In the genomic region with DNA sequence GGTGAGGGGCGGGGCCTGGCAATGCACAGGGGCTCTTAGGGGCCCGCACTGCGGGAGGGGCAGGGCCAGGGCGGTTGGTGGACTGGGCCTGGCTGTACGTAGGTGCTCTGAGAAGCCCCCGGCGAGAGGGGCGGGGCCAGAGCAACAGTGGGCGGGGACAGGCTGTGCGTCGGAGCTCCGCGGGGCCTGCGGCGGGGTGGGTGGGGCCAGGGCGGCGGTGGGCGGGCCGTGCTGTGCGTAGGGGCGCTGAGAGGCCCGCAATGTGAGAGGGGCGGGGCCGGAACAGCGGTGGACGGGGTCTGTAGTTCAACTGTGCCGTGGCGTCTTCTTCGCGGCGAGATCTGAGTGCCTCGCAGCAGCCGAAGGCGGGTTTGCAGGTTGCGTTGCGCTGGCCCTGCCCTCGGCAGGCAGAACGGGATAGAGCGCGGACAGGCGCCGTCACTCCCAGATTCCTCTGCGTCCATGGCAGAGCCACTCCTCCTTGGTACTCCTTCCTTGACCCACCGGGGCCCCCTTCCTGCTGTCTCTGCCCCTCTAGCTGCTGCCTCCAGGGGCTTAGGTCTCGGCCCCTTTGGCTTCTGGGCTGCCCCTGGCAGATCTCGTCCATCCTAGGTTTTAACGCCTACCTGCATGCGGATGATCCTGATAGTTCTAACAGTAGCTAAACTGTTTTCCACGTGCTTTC, we compare ENCODE assay signal across 1 cellular context.
TF ChIP-seq lines count a peak whose summit lies in the region.

No MANE protein-coding gene starts in this region.

TF ChIP-seq in HEK293, 187 proteins besides CTCF, POLR2A, EP300 and RAD21 (continued from another document and continues in another):
- TF ChIP-seq ZNF843 (tag by site-specific recombination; IDR thresholded peaks at IDR 0.05) (peak; percentile 60), ZNF600 (tag by site-specific recombination; IDR thresholded peaks at IDR 0.05) (peak; percentile 99), ZBTB1 (tag by site-specific recombination; IDR thresholded peaks at IDR 0.05) (0 out of 2 replicates have a peak, but pooled peaks have one; percentile 19), GLIS2 (tag by site-specific recombination; IDR thresholded peaks at IDR 0.05) (peak; percentile 98), ZNF610 (tag by site-specific recombination; IDR thresholded peaks at IDR 0.05; ENCODE audit: borderline replicate concordance) (peak; percentile 91), ZXDB (tag by site-specific recombination; IDR thresholded peaks at IDR 0.05) (peak; percentile 96), ZNF658 (tag by site-specific recombination; IDR thresholded peaks at IDR 0.05) (no peak), SP3 (tag by site-specific recombination; IDR thresholded peaks at IDR 0.05) (peak; percentile 97), ZNF155 (tag by site-specific recombination; IDR thresholded peaks at IDR 0.05) (no peak), ZNF184 (tag by site-specific recombination; IDR thresholded peaks at IDR 0.05) (no peak), ZFP37 (tag by site-specific recombination; IDR thresholded peaks at IDR 0.05) (peak; percentile 96), ZIC2 (tag by site-specific recombination; IDR thresholded peaks at IDR 0.05) (peak; percentile 46), ZNF792 (tag by site-specific recombination; IDR thresholded peaks at IDR 0.05) (peak; percentile 54; the same call in 1 of the 2 replicates), KLF8 (tag by site-specific recombination; IDR thresholded peaks at IDR 0.05) (peak; percentile 97), ZNF354C (tag by site-specific recombination; IDR thresholded peaks at IDR 0.05; ENCODE audit: borderline replicate concordance, low read depth) (no peak), ZNF571 (tag by site-specific recombination; IDR thresholded peaks at IDR 0.05) (no peak), ZNF501 (tag by site-specific recombination; IDR thresholded peaks at IDR 0.05) (peak; percentile 93), ZNF311 (tag by site-specific recombination; IDR thresholded peaks at IDR 0.05; ENCODE audit: borderline replicate concordance) (no peak), ZNF175 (tag by site-specific recombination; IDR thresholded peaks at IDR 0.05) (no peak), TRIM28 (IDR thresholded peaks at IDR 0.05; ENCODE audit: borderline replicate concordance, low read length) (no peak), ZNF146 (tag by site-specific recombination; IDR thresholded peaks at IDR 0.05) (no peak; the same call in 1 of the 2 replicates), ZNF394 (tag by site-specific recombination; IDR thresholded peaks at IDR 0.05; ENCODE audit: borderline replicate concordance) (0 out of 2 replicates have a peak, but pooled peaks have one; percentile 45), KLF9 (tag by site-specific recombination; IDR thresholded peaks at IDR 0.05; ENCODE audit: low read depth) (peak; percentile 99), ZNF426 (tag by site-specific recombination; IDR thresholded peaks at IDR 0.05) (no peak), ZNF660 (tag by site-specific recombination; IDR thresholded peaks at IDR 0.05) (peak; percentile 76), ZNF221 (tag by site-specific recombination; IDR thresholded peaks at IDR 0.05; ENCODE audit: borderline replicate concordance) (no peak; the same call in 1 of the 2 replicates), ZNF324 (tag by site-specific recombination; IDR thresholded peaks at IDR 0.05) (peak; percentile 62; the same call in 1 of the 2 replicates), ZNF560 (tag by site-specific recombination; IDR thresholded peaks at IDR 0.05; ENCODE audit: borderline replicate concordance) (no peak), ZNF785 (tag by site-specific recombination; IDR thresholded peaks at IDR 0.05) (no peak), ZBTB20 (tag by site-specific recombination; IDR thresholded peaks at IDR 0.05) (peak; percentile 99)
- TF ChIP-seq, protein P1, sequence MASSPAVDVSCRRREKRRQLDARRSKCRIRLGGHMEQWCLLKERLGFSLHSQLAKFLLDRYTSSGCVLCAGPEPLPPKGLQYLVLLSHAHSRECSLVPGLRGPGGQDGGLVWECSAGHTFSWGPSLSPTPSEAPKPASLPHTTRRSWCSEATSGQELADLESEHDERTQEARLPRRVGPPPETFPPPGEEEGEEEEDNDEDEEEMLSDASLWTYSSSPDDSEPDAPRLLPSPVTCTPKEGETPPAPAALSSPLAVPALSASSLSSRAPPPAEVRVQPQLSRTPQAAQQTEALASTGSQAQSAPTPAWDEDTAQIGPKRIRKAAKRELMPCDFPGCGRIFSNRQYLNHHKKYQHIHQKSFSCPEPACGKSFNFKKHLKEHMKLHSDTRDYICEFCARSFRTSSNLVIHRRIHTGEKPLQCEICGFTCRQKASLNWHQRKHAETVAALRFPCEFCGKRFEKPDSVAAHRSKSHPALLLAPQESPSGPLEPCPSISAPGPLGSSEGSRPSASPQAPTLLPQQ (tag by site-specific recombination; IDR thresholded peaks at IDR 0.05), result peak; percentile 44; the same call in 1 of the 2 replicates
- TF ChIP-seq, protein P2, sequence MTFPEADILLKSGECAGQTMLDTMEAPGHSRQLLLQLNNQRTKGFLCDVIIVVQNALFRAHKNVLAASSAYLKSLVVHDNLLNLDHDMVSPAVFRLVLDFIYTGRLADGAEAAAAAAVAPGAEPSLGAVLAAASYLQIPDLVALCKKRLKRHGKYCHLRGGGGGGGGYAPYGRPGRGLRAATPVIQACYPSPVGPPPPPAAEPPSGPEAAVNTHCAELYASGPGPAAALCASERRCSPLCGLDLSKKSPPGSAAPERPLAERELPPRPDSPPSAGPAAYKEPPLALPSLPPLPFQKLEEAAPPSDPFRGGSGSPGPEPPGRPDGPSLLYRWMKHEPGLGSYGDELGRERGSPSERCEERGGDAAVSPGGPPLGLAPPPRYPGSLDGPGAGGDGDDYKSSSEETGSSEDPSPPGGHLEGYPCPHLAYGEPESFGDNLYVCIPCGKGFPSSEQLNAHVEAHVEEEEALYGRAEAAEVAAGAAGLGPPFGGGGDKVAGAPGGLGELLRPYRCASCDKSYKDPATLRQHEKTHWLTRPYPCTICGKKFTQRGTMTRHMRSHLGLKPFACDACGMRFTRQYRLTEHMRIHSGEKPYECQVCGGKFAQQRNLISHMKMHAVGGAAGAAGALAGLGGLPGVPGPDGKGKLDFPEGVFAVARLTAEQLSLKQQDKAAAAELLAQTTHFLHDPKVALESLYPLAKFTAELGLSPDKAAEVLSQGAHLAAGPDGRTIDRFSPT (tag by site-specific recombination; IDR thresholded peaks at IDR 0.05), result peak; percentile 78
- TF ChIP-seq, protein P3, sequence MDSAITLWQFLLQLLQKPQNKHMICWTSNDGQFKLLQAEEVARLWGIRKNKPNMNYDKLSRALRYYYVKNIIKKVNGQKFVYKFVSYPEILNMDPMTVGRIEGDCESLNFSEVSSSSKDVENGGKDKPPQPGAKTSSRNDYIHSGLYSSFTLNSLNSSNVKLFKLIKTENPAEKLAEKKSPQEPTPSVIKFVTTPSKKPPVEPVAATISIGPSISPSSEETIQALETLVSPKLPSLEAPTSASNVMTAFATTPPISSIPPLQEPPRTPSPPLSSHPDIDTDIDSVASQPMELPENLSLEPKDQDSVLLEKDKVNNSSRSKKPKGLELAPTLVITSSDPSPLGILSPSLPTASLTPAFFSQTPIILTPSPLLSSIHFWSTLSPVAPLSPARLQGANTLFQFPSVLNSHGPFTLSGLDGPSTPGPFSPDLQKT (IDR thresholded peaks at IDR 0.05; ENCODE audit: borderline replicate concordance, low read depth, low read length), result no peak
- TF ChIP-seq, protein P4, sequence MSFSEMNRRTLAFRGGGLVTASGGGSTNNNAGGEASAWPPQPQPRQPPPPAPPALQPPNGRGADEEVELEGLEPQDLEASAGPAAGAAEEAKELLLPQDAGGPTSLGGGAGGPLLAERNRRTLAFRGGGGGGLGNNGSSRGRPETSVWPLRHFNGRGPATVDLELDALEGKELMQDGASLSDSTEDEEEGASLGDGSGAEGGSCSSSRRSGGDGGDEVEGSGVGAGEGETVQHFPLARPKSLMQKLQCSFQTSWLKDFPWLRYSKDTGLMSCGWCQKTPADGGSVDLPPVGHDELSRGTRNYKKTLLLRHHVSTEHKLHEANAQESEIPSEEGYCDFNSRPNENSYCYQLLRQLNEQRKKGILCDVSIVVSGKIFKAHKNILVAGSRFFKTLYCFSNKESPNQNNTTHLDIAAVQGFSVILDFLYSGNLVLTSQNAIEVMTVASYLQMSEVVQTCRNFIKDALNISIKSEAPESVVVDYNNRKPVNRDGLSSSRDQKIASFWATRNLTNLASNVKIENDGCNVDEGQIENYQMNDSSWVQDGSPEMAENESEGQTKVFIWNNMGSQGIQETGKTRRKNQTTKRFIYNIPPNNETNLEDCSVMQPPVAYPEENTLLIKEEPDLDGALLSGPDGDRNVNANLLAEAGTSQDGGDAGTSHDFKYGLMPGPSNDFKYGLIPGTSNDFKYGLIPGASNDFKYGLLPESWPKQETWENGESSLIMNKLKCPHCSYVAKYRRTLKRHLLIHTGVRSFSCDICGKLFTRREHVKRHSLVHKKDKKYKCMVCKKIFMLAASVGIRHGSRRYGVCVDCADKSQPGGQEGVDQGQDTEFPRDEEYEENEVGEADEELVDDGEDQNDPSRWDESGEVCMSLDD (tag by site-specific recombination; IDR thresholded peaks at IDR 0.05), result peak; percentile 85; the same call in 1 of the 2 replicates
- TF ChIP-seq, protein P5, sequence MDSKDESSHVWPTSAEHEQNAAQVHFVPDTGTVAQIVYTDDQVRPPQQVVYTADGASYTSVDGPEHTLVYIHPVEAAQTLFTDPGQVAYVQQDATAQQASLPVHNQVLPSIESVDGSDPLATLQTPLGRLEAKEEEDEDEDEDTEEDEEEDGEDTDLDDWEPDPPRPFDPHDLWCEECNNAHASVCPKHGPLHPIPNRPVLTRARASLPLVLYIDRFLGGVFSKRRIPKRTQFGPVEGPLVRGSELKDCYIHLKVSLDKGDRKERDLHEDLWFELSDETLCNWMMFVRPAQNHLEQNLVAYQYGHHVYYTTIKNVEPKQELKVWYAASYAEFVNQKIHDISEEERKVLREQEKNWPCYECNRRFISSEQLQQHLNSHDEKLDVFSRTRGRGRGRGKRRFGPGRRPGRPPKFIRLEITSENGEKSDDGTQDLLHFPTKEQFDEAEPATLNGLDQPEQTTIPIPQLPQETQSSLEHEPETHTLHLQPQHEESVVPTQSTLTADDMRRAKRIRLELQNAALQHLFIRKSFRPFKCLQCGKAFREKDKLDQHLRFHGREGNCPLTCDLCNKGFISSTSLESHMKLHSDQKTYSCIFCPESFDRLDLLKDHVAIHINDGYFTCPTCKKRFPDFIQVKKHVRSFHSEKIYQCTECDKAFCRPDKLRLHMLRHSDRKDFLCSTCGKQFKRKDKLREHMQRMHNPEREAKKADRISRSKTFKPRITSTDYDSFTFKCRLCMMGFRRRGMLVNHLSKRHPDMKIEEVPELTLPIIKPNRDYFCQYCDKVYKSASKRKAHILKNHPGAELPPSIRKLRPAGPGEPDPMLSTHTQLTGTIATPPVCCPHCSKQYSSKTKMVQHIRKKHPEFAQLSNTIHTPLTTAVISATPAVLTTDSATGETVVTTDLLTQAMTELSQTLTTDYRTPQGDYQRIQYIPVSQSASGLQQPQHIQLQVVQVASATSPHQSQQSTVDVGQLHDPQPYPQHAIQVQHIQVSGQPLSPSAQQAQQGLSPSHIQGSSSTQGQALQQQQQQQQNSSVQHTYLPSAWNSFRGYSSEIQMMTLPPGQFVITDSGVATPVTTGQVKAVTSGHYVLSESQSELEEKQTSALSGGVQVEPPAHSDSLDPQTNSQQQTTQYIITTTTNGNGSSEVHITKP (tag by site-specific recombination; IDR thresholded peaks at IDR 0.05), result peak; percentile 71
- TF ChIP-seq, protein P6, sequence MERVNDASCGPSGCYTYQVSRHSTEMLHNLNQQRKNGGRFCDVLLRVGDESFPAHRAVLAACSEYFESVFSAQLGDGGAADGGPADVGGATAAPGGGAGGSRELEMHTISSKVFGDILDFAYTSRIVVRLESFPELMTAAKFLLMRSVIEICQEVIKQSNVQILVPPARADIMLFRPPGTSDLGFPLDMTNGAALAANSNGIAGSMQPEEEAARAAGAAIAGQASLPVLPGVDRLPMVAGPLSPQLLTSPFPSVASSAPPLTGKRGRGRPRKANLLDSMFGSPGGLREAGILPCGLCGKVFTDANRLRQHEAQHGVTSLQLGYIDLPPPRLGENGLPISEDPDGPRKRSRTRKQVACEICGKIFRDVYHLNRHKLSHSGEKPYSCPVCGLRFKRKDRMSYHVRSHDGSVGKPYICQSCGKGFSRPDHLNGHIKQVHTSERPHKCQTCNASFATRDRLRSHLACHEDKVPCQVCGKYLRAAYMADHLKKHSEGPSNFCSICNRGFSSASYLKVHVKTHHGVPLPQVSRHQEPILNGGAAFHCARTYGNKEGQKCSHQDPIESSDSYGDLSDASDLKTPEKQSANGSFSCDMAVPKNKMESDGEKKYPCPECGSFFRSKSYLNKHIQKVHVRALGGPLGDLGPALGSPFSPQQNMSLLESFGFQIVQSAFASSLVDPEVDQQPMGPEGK (tag by site-specific recombination; IDR thresholded peaks at IDR 0.05), result peak; percentile 99
- TF ChIP-seq, protein P7, sequence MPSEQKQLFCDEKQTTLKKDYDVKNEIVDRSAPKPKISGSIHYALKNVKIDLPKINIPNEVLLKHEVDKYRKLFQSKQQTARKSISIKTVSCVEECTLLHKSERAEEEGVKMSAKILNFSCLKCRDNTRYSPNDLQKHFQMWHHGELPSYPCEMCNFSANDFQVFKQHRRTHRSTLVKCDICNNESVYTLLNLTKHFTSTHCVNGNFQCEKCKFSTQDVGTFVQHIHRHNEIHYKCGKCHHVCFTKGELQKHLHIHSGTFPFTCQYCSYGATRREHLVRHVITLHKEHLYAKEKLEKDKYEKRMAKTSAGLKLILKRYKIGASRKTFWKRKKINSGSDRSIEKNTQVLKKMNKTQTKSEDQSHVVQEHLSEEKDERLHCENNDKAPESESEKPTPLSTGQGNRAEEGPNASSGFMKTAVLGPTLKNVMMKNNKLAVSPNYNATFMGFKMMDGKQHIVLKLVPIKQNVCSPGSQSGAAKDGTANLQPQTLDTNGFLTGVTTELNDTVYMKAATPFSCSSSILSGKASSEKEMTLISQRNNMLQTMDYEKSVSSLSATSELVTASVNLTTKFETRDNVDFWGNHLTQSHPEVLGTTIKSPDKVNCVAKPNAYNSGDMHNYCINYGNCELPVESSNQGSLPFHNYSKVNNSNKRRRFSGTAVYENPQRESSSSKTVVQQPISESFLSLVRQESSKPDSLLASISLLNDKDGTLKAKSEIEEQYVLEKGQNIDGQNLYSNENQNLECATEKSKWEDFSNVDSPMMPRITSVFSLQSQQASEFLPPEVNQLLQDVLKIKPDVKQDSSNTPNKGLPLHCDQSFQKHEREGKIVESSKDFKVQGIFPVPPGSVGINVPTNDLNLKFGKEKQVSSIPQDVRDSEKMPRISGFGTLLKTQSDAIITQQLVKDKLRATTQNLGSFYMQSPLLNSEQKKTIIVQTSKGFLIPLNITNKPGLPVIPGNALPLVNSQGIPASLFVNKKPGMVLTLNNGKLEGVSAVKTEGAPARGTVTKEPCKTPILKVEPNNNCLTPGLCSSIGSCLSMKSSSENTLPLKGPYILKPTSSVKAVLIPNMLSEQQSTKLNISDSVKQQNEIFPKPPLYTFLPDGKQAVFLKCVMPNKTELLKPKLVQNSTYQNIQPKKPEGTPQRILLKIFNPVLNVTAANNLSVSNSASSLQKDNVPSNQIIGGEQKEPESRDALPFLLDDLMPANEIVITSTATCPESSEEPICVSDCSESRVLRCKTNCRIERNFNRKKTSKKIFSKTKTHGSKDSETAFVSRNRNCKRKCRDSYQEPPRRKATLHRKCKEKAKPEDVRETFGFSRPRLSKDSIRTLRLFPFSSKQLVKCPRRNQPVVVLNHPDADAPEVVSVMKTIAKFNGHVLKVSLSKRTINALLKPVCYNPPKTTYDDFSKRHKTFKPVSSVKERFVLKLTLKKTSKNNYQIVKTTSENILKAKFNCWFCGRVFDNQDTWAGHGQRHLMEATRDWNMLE (tag by site-specific recombination; conservative IDR thresholded peaks at IDR 0.05; ENCODE audit: low read depth), result 0 out of 2 replicates have a peak, but pooled peaks have one; percentile 11
